ENCODE assay signal across 8 cellular contexts in the genomic region with DNA sequence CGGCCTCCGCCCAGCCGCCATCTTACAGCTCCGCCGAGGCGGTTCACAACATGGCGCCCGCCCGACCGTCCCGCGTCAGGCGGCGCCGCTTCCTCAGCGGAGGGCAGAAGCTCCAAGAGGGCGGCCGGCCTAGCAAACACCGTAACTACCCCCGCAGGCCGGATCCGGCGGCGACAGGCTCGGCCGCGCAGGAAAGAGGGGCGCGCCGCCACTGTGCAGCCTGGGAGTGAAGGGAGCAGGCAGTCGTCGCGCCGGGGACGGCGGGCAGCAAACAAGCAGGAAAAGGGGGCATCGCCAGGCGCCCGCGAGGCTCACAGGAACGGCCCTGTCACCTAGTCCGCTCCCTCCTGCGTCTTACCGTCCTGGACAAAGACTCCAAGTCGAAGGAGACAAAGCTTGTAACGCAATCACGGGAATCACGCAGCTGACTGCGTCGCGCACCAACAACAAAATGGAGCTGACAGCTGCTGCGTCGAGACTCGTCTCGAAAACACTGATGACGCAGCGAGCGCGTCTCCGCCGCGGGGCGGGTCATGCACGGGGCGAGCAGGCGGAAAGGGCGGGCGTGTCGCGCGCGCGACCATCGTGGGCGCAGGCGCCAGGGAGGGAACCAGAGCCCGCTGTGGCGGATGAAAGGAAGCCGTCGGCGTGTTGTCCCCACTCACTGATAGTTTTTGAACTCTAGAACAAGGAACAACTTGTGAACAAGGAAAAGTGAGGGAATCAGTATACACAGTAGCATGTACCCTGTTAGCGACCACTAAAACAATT. TPM values are rescaled to one million over a fixed set of nuclear protein-coding genes. Genes with fewer than 3 reads are reported as not detected.
DNase-seq lines count a peak whose midpoint lies in the region; ATAC-seq and TF ChIP-seq lines count a peak whose summit lies in the region.

A gene (minus strand): TSS at position 453 of the 771 bp plus-strand sequence. CDS start 2,796 bp downstream, outside the sequence.

- peak within 1 kb of the TSS; percentile 62 to 95 (median 88) for H3K4me3 ChIP-seq in adrenal gland
- peak within 1 kb of the TSS; percentile 67 to 100 (median 96) for H3K4me3 ChIP-seq in heart left ventricle

- H3K9me3 Mint-ChIP-seq in type B pancreatic cell, result no peaks in the 10 kb centered on the region

- peak within 1 kb of the TSS; percentile 93 for H3K4me3 Mint-ChIP-seq in type B pancreatic cell

- TF ChIP-seq POLR2A in GM15510 (IDR thresholded peaks at IDR 0.05; ENCODE audit: borderline replicate concordance, extremely low read depth, insufficient read length), result peak; percentile 95
- peak; percentile 98 to 100 for TF ChIP-seq POLR2A in adrenal gland (IDR thresholded peaks at IDR 0.05)
- peak; percentile 87 to 99 for TF ChIP-seq POLR2A in heart left ventricle (IDR thresholded peaks at IDR 0.05)

- WGBS in adrenal gland, 4 donors, result 0% methylated on average over 22 to 82 of the region's 82 CpGs
- WGBS in heart left ventricle, 4 donors, result 0 to 1% (median 1%) methylated on average over 54 to 82 of the region's 82 CpGs

- TF ChIP-seq CTCF in adrenal gland (IDR thresholded peaks at IDR 0.05), result peak in 1 of 6 experiments; percentile 7
- TF ChIP-seq CTCF in heart left ventricle (IDR thresholded peaks at IDR 0.05), result no peak
- no peak for TF ChIP-seq CTCF in type B pancreatic cell (conservative IDR thresholded peaks at IDR 0.05)

- H3K4me1 ChIP-seq in adrenal gland (replicated peaks in 1 of 2), result peaks cover 34 to 47% of the 10 kb centered on the region in 2 donors
- peaks cover 0 to 52% (median 25%) of the 10 kb centered on the region in 12 donors for H3K4me1 ChIP-seq in heart left ventricle

- H3K27ac Mint-ChIP-seq in type B pancreatic cell, result peak within 1 kb of the TSS; percentile 100

- ATAC-seq in HG02884 (IDR thresholded peaks at IDR 0.05; ENCODE audit: unreplicated experiment), result peak; percentile 74
- peak; percentile 88 to 95 (median 94) for ATAC-seq in heart left ventricle

- peaks cover 29% of the 10 kb centered on the region for H3K4me1 Mint-ChIP-seq in type B pancreatic cell (ENCODE audit: unreplicated experiment)

- no peaks in the 10 kb centered on the region for H3K27me3 ChIP-seq in adrenal gland
- no peaks in the 10 kb centered on the region for H3K27me3 ChIP-seq in heart left ventricle

- H3K9me3 ChIP-seq in adrenal gland (replicated peaks in 1 of 3), result no peaks in the 10 kb centered on the region
- no peaks in the 10 kb centered on the region for H3K9me3 ChIP-seq in heart left ventricle

- H3K36me3 Mint-ChIP-seq in type B pancreatic cell, result peaks cover 26% of the 10 kb centered on the region

- intact Hi-C loops in adrenal gland (cut with DNase I), result loop anchor here in 1 of 2 donors (5.0 kb wide), 1 partner anchor 47 kb away; no protein-coding TSS in a partner anchor
- intact Hi-C loops in heart left ventricle (cut with DNase I), result loop anchor here in 7 of 10 donors (1.0 to 10.0 kb wide), 8 partner anchors 24 to 152 kb away; a partner anchor contains a TSS
- intact Hi-C loops in posterior cingulate gyrus (cut with DNase I), result loop anchor here (2.0 to 5.0 kb wide), 2 partner anchors 24 to 152 kb away; a partner anchor contains a TSS

- DNase-seq in NCI-H146 treated with DMSO at 0.1 percent for 48 hours (lab: John Stamatoyannopoulos, UW; ENCODE audit: unreplicated experiment) (peak; percentile 59), T-helper 1 cell (peak; percentile 89 to 97 (median 96)), adrenal gland (peak; percentile 96 to 99 (median 97)), heart left ventricle (peak; percentile 97 to 99 (median 98)), posterior cingulate gyrus (peak; percentile 92 to 99 (median 94)), type B pancreatic cell (ENCODE audit: extremely low spot score, unreplicated experiment) (peak; percentile 93)

- no peaks in the 10 kb centered on the region for H3K27me3 Mint-ChIP-seq in type B pancreatic cell

- H3K27ac ChIP-seq in adrenal gland (peak within 1 kb of the TSS; percentile 99 to 100 (median 100)), heart left ventricle (peak within 1 kb of the TSS; percentile 98 to 100 (median 100))

- H3K36me3 ChIP-seq in adrenal gland (replicated peaks in 1 of 2), result peaks cover 0 to 5% of the 10 kb centered on the region in 2 donors
- peaks cover 0 to 35% (median 18%) of the 10 kb centered on the region in 9 donors for H3K36me3 ChIP-seq in heart left ventricle

RNA-seq across cellular contexts. Expression of the gene that starts here (rescaled TPM):
- 100 to 1,000 TPM in 2 of 8 donors, 10 to 100 TPM in 6; 34.4 to 151 (median 77.2) TPM for total RNA-seq in adrenal gland
- polyA plus RNA-seq in adrenal gland, result 1,000 to 10,000 TPM in 1 of 3 donors, 100 to 1,000 TPM in 1, 10 to 100 TPM in 1; 77.2 to 2,325 (median 626) TPM
- total RNA-seq in heart left ventricle, result 10 to 100 TPM; 28.6 to 59.5 (median 39.0) TPM
- 100 to 1,000 TPM in 1 of 2 donors, 10 to 100 TPM in 1; 25.4 to 235 TPM for polyA plus RNA-seq in heart left ventricle
- 100 and 106 TPM in 2 replicates for total RNA-seq in type B pancreatic cell (ENCODE audit: low replicate concordance)

Comparison
In these comparisons a context has a peak if more than half of its experiments do, and no peak if none do; other contexts are left out.
1. Peak in every context shown above with its lines: DNase-seq, ATAC-seq, H3K4me3 ChIP-seq and H3K27ac ChIP-seq.